8 cellular contexts compared by ENCODE assay signal in the genomic region with DNA sequence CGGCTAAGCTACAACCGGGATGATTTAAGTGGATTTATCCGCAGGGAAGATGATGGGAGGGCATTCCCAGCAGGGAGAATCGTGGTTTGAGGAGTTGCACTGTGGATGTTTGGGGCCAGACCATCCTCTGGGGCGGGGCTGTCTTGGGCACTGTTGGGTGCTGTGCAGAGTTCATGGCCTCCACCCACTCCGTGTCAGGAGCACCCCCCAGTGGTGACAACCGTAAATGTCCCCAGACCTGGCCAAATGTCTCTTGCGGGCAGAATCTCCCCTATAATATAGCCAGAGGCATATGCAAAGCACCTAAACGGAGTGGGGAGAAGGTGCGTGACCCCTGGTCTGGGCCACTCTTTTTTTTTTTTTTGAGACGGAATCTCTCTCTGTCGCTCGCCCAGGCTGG. TPM values are rescaled to one million over a fixed set of nuclear protein-coding genes. Genes with fewer than 3 reads are reported as not detected.
DNase-seq lines count a peak whose midpoint lies in the region; ATAC-seq, FAIRE-seq and TF ChIP-seq lines count a peak whose summit lies in the region.

No MANE protein-coding gene starts in this region.

- CTCF ChIA-PET in PC-9 (lab: Charles Lee) = no interaction called here

- H3K27me3 ChIP-seq in PC-9 (ENCODE audit: insufficient read depth, low read depth) (no peaks in the 10 kb centered on the region), right atrium auricular region (no peaks in the 10 kb centered on the region)

- H3K4me2 ChIP-seq in PC-9 = no peak overlapping the region

- H3K27ac ChIP-seq in PC-9 (no peak overlapping the region), right atrium auricular region (no peak overlapping the region)

- H3K36me3 ChIP-seq in PC-9 (ENCODE audit: low read depth) (no peaks in the 10 kb centered on the region), right atrium auricular region (peaks cover 52% of the 10 kb centered on the region)

- TF ChIP-seq CTCF in GM12874 (IDR thresholded peaks at IDR 0.05; ENCODE audit: insufficient read depth, low read depth, low read length) = peak; percentile 81
- peak; percentile 50 for TF ChIP-seq CTCF in PC-9 (conservative IDR thresholded peaks at IDR 0.05)
- peak; percentile 28 to 69 for TF ChIP-seq CTCF in right atrium auricular region (IDR thresholded peaks at IDR 0.05)

- H2AFZ ChIP-seq in PC-9 = no peak overlapping the region

- H3K4me3 ChIP-seq in PC-9 (no peak overlapping the region), right atrium auricular region (no peak overlapping the region)

- DNase-seq in PC-9 = peak in 1 of 2 experiments; percentile 12
- DNase-seq in activated effector memory CD4-positive, alpha-beta T cell treated with anti-CD3 and anti-CD28 coated beads, Interleukin-2, amount 50 U/mL, for 16 hours = peak; percentile 84
- no peak for DNase-seq in right atrium auricular region (ENCODE audit: low spot score)
- DNase-seq in stimulated activated CD4-positive, alpha-beta T cell treated with anti-CD3 and anti-CD28 coated beads, TNF-alpha, amount 100 ng/mL, for 4 hours (ENCODE audit: low read depth in 3 of 3) = peak; percentile 26 to 34 (median 26)
- no peak for DNase-seq in OCI-M2 (lab: John Stamatoyannopoulos, UW; ENCODE audit: unreplicated experiment)
- DNase-seq in urothelium cell line (ENCODE audit: low spot score) = no peak

- POLR2A ChIA-PET in PC-9 (lab: Charles Lee; ENCODE audit: unreplicated experiment) = interaction anchor here (0.5 kb wide), 1 partner anchor 30 kb away, joined by 5 read pairs; no protein-coding TSS in a partner anchor

- H3K79me2 ChIP-seq in PC-9 (ENCODE audit: low read depth) = no peaks in the 10 kb centered on the region

- FAIRE-seq in urothelium cell line (lab: Jason Lieb, UNC) = no peak

- intact Hi-C loops in PC-9 (cut with micrococcal nuclease; ENCODE audit: unreplicated experiment) = no loop called here

- no peak for ATAC-seq in GM18909 (IDR thresholded peaks at IDR 0.05; ENCODE audit: poor library complexity, unreplicated experiment)

- H3K4me1 ChIP-seq in PC-9 (replicated peaks; ENCODE audit: insufficient read depth) (no peaks in the 10 kb centered on the region), right atrium auricular region (peaks cover 0 to 46% of the 10 kb centered on the region in 2 donors)

- no peaks in the 10 kb centered on the region; the same call in 1 of the 2 replicates for H4K20me1 ChIP-seq in PC-9 (ENCODE audit: insufficient read depth)

- no TSS peak for BruUV-seq in PC-9 (replicated peaks; lab: Mats Ljungman, UMichigan)

- no peaks in the 10 kb centered on the region for H3K9me2 ChIP-seq in PC-9 (ENCODE audit: insufficient read depth)

- H3K9me3 ChIP-seq in PC-9 (ENCODE audit: insufficient read depth, low read depth) (no peaks in the 10 kb centered on the region), right atrium auricular region (no peaks in the 10 kb centered on the region)

- no peaks in the 10 kb centered on the region for H3F3A ChIP-seq in PC-9 (ENCODE audit: insufficient read depth, low read depth)

RNA-seq across cellular contexts. Expression of a gene that starts 40.2 kb away (rescaled TPM):
- not detected in 2 replicates for total RNA-seq in PC-9 (2021)
- total RNA-seq in right atrium auricular region = not detected

RNA-seq across cellular contexts. Expression of a gene that starts 43.2 kb away (rescaled TPM):
- total RNA-seq in PC-9 (2021) = not detected in 2 replicates
- not detected for total RNA-seq in right atrium auricular region

Comparison
In these comparisons a context has a peak if more than half of its experiments do, and no peak if none do; other contexts are left out.
1. DNase-seq: peak in activated effector memory CD4-positive, alpha-beta T cell treated with anti-CD3 and anti-CD28 coated beads, Interleukin-2, amount 50 U/mL, for 16 hours (single experiment) and stimulated activated CD4-positive, alpha-beta T cell treated with anti-CD3 and anti-CD28 coated beads, TNF-alpha, amount 100 ng/mL, for 4 hours (3 of 3); none in right atrium auricular region (single experiment), OCI-M2 (single experiment) and urothelium cell line (single experiment).
2. Peak in every context shown above with its lines, with median percentiles within 50 percentile points of each other: CTCF ChIP-seq.